Comparison of ENCODE assay signal across 7 cellular contexts in genomic region chr1:226082587-226082917, GRCh38. TPM values are rescaled to one million over a fixed set of nuclear protein-coding genes. Genes with fewer than 3 reads are reported as not detected.
DNase-seq lines count a peak whose midpoint lies in the region; ATAC-seq and TF ChIP-seq lines count a peak whose summit lies in the region.

No MANE protein-coding gene starts in this region.

- RAD21 ChIA-PET in HCT116 (lab: Charles Lee; ENCODE audit: low non-redundant PET in 1 of 2, low total read pairs in 2 of 2, uncharacterized antibody in 2 of 2, unreplicated experiment in 2 of 2), result no interaction called here

- H3K27me3 Mint-ChIP-seq in activated CD4-positive, alpha-beta memory T cell treated with anti-CD3 and anti-CD28 coated beads for 36 hours, result no peaks in the 10 kb centered on the region
- H3K27me3 Mint-ChIP-seq in stimulated activated memory B cell treated with anti-CD40 and anti-IgM and Interleukin-4, amounts not matched to agents 10 μg/mL and 1 μg/mL and 100 μg/mL, for 72 hours, result no peaks in the 10 kb centered on the region

- no peak overlapping the region for H3K27ac Mint-ChIP-seq in activated CD4-positive, alpha-beta memory T cell treated with anti-CD3 and anti-CD28 coated beads for 36 hours
- H3K27ac Mint-ChIP-seq in stimulated activated memory B cell treated with anti-CD40 and anti-IgM and Interleukin-4, amounts not matched to agents 10 μg/mL and 1 μg/mL and 100 μg/mL, for 72 hours, result peak overlapping the region; percentile 92

- POLR2A ChIA-PET in HCT116 (lab: Charles Lee), result interaction anchor here (0.6 to 2.3 kb wide), 5 partner anchors 8 to 83 kb away, joined by 3 to 6 read pairs (median 3); partner anchors contain the start of gene SDE2
- POLR2A ChIA-PET in activated CD4-positive, alpha-beta memory T cell treated with anti-CD3 and anti-CD28 coated beads for 36 hours (lab: Charles Lee), result interaction anchor here (0.8 to 2.8 kb wide), 8 partner anchors 9 to 159 kb away, joined by 3 to 24 read pairs (median 8); partner anchors contain the start of genes H3-3A and PYCR2

- H3K9me3 ChIP-seq in HCT116 (ENCODE audit: control insufficient read depth in 1 of 2, insufficient read depth in 1 of 2, low read depth in 1 of 2, low read length in 2 of 2) (no peaks in the 10 kb centered on the region), iPS DF 6.9 (ENCODE audit: control insufficient read depth, insufficient read depth, low read length) (no peaks in the 10 kb centered on the region)

- peaks cover 8% of the 10 kb centered on the region for H3K4me1 Mint-ChIP-seq in activated CD4-positive, alpha-beta memory T cell treated with anti-CD3 and anti-CD28 coated beads for 36 hours (ENCODE audit: low read depth)
- peaks cover 29% of the 10 kb centered on the region for H3K4me1 Mint-ChIP-seq in stimulated activated memory B cell treated with anti-CD40 and anti-IgM and Interleukin-4, amounts not matched to agents 10 μg/mL and 1 μg/mL and 100 μg/mL, for 72 hours

- DNase-seq in HCT116 (ENCODE audit: low read depth, low spot score) (no peak), iPS DF 6.9 (ENCODE audit: low read depth, low spot score) (no peak), C1 segment of cervical spinal cord (lab: John Stamatoyannopoulos, UW) (no peak), GM13976 (ENCODE audit: low spot score) (no peak)
- DNase-seq in activated CD4-positive, alpha-beta memory T cell treated with anti-CD3 and anti-CD28 coated beads for 36 hours, result peak; percentile 24
- no peak for DNase-seq in effector CD4-positive, alpha-beta T cell

- H3K4me1 ChIP-seq in HCT116 (ENCODE audit: control insufficient read depth in 1 of 2, insufficient read depth in 2 of 2, low read length in 2 of 2), result peaks cover 2 to 18% of the 10 kb centered on the region in 2 experiments; a peak in 2 of 4 replicates
- peaks cover 2% of the 10 kb centered on the region for H3K4me1 ChIP-seq in iPS DF 6.9 (ENCODE audit: control insufficient read depth, insufficient read depth, low read length)

- H4K20me1 ChIP-seq in HCT116 (ENCODE audit: insufficient read depth), result no peaks in the 10 kb centered on the region

- peak overlapping the region; percentile 57 to 75 for H3K4me3 ChIP-seq in HCT116 (replicated peaks in 1 of 2; ENCODE audit: low read depth in 1 of 2, low read length in 2 of 2)
- H3K4me3 ChIP-seq in iPS DF 6.9 (ENCODE audit: low read length), result peak overlapping the region; percentile 60

- H3K36me3 Mint-ChIP-seq in activated CD4-positive, alpha-beta memory T cell treated with anti-CD3 and anti-CD28 coated beads for 36 hours, result no peaks in the 10 kb centered on the region
- no peaks in the 10 kb centered on the region for H3K36me3 Mint-ChIP-seq in stimulated activated memory B cell treated with anti-CD40 and anti-IgM and Interleukin-4, amounts not matched to agents 10 μg/mL and 1 μg/mL and 100 μg/mL, for 72 hours

- no peaks in the 10 kb centered on the region for H3K9me3 Mint-ChIP-seq in activated CD4-positive, alpha-beta memory T cell treated with anti-CD3 and anti-CD28 coated beads for 36 hours
- no peaks in the 10 kb centered on the region for H3K9me3 Mint-ChIP-seq in stimulated activated memory B cell treated with anti-CD40 and anti-IgM and Interleukin-4, amounts not matched to agents 10 μg/mL and 1 μg/mL and 100 μg/mL, for 72 hours

- H3K79me2 ChIP-seq in HCT116 (ENCODE audit: insufficient read depth, low read length), result no peaks in the 10 kb centered on the region

- H3K36me3 ChIP-seq in HCT116 (ENCODE audit: control insufficient read depth in 1 of 2, insufficient read depth in 2 of 2, low read length in 2 of 2) (no peaks in the 10 kb centered on the region), iPS DF 6.9 (ENCODE audit: control insufficient read depth, insufficient read depth, low read length) (no peaks in the 10 kb centered on the region)

- H3K4me2 ChIP-seq in HCT116 (ENCODE audit: low read length), result peak overlapping the region; percentile 99

- peak overlapping the region; percentile 81 for H3K9ac ChIP-seq in HCT116 (ENCODE audit: low read length)

- no peak for TF ChIP-seq RAD21 in HCT116 (IDR thresholded peaks at IDR 0.05; ENCODE audit: low read depth)

- no CpG with 5 or more reads among the region's 7 CpGs for WGBS in iPS DF 6.9 (ENCODE audit: insufficient coverage, insufficient read length)

- intact Hi-C loops in HCT116 (cut with micrococcal nuclease), result loop anchor here (5.0 kb wide), 1 partner anchor 85 kb away; the partner anchor contains the start of gene SDE2
- intact Hi-C loops in activated CD4-positive, alpha-beta memory T cell treated with anti-CD3 and anti-CD28 coated beads for 36 hours (cut with micrococcal nuclease), result loop anchor here (2.0 kb wide), 4 partner anchors 18 to 40 kb away; no protein-coding TSS in a partner anchor

- ATAC-seq in HCT116, result no peak
- no peak for ATAC-seq in stimulated activated memory B cell treated with anti-CD40 and anti-IgM and Interleukin-4, amounts not matched to agents 10 μg/mL and 1 μg/mL and 100 μg/mL, for 72 hours

- no peak overlapping the region for H2AFZ ChIP-seq in HCT116 (ENCODE audit: low read depth, low read length, poor library complexity, severe bottlenecking)

- no peak for TF ChIP-seq POLR2A in HCT116 (IDR thresholded peaks at IDR 0.05; ENCODE audit: borderline replicate concordance, extremely low read depth, insufficient read depth, insufficient read length)

- H3K27me3 ChIP-seq in HCT116 (ENCODE audit: insufficient read depth, low read length) (no peaks in the 10 kb centered on the region), iPS DF 6.9 (ENCODE audit: control insufficient read depth, insufficient read depth, low read length) (no peaks in the 10 kb centered on the region)

- H3K9me2 ChIP-seq in HCT116 (ENCODE audit: insufficient read depth), result no peaks in the 10 kb centered on the region

- CTCF ChIA-PET in HCT116 (lab: Charles Lee), result interaction anchor here (1.3 to 2.2 kb wide), 2 partner anchors 18 to 41 kb away, joined by 3 to 21 read pairs; no protein-coding TSS in a partner anchor
- CTCF ChIA-PET in activated CD4-positive, alpha-beta memory T cell treated with anti-CD3 and anti-CD28 coated beads for 36 hours (lab: Charles Lee), result interaction anchor here (1.0 to 2.9 kb wide), 5 partner anchors 10 to 250 kb away, joined by 3 to 21 read pairs (median 4); no protein-coding TSS in a partner anchor

- TF ChIP-seq CTCF in HCT116 (IDR thresholded peaks at IDR 0.05 in 2 of 3, conservative IDR thresholded peaks at IDR 0.05 in 1 of 3; ENCODE audit: borderline replicate concordance in 1 of 3, insufficient read depth in 1 of 3, low read depth in 2 of 3, low read length in 2 of 3) (no peak), GM13976 (IDR thresholded peaks at IDR 0.05; ENCODE audit: borderline replicate concordance, control extremely low read depth, extremely low read depth, insufficient read depth, missing control alignments) (no peak)

- peak overlapping the region; percentile 86 for H3K4me3 Mint-ChIP-seq in activated CD4-positive, alpha-beta memory T cell treated with anti-CD3 and anti-CD28 coated beads for 36 hours
- peak overlapping the region; percentile 99 for H3K4me3 Mint-ChIP-seq in stimulated activated memory B cell treated with anti-CD40 and anti-IgM and Interleukin-4, amounts not matched to agents 10 μg/mL and 1 μg/mL and 100 μg/mL, for 72 hours

- no TSS peak for BruUV-seq in HCT116 (replicated peaks; lab: Mats Ljungman, UMichigan)

- in situ Hi-C loops in GM13976 (cut with MboI; ENCODE audit: low sequenced_read_pairs, unreplicated experiment), result no loop called here

- H3K27ac ChIP-seq in HCT116 (ENCODE audit: low read depth, low read length) (no peak overlapping the region), iPS DF 6.9 (ENCODE audit: low read length) (no peak overlapping the region)

TF ChIP-seq in HCT116, 20 proteins besides CTCF, POLR2A, EP300 and RAD21:
- no peak for TF ChIP-seq ELF1 (IDR thresholded peaks at IDR 0.05; ENCODE audit: borderline replicate concordance, low read depth)
- no peak for TF ChIP-seq TCF7L2 (IDR thresholded peaks at IDR 0.05; ENCODE audit: borderline replicate concordance, extremely low read depth, insufficient read depth, insufficient read length)
- no peak for TF ChIP-seq MAX (IDR thresholded peaks at IDR 0.05)
- no peak for TF ChIP-seq ZFX (IDR thresholded peaks at IDR 0.05)

RNA-seq across cellular contexts. Expression of gene H3-3A, which starts 20.0 kb away (rescaled TPM):
- total RNA-seq in HCT116 (2021; ENCODE audit: unreplicated experiment), result 386 TPM
- 277 and 324 TPM in 2 replicates for polyA plus RNA-seq in HCT116 (2012)
- 100 to 1,000 TPM; 317 to 320 TPM for total RNA-seq in activated CD4-positive, alpha-beta memory T cell treated with anti-CD3 and anti-CD28 coated beads for 36 hours
